In the genomic region with DNA sequence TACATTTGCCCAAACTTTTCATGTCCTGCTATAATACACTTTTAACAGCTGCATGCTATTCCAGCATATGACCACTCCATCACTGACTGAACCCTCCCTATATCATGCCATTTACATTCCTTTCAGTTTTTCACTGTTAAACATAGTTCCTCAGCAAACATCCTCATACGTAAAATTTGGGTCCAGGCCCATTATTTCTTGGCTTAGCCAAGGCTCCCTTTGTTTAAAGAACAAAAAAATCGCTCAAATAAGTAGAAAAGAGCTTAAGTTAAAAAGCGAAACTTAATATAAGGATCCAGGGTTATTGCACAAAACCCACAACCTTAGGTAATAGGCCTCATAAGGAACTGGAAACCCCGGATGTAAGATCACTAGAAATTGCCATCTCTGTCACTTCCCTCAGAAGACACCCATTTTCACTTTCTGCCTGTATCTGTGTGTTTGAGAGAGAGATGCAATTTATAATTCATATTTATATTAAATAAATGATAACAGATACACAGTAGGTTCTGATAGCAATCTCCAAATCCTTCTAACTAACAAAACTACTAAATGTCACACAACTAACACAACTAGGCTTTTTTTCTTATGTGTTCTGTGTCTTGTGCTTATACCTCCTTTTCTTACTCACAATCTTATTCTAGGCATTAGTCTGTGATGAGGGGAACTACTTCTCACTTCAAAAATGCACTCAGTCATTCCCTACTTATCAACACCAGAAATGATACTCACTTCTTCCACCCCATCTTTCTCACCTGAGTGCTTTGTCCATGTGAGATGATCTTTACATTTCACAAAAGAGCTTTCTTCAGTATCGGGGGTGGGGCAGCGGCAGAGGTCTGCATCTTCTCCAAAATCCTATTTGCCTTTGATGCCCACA, we compare ENCODE assay signal across 14 cellular contexts. TPM values are rescaled to one million over a fixed set of nuclear protein-coding genes. Genes with fewer than 3 reads are reported as not detected.
A peak's percentile ranks its signal among the peaks of the same experiment; 100 is the strongest.
DNase-seq lines count a peak whose midpoint lies in the region; ATAC-seq lines count a peak whose summit lies in the region.
"Had no signal": no experiment of that assay in that cellular context is flagged by ENCODE, and none has a peak within 500 bp of the region (broad histone marks: within the 10 kb centered on the region; RNA-seq: fewer than 3 reads in every experiment).

No MANE protein-coding gene starts in this region.

- no peak overlapping the region for H3K27ac ChIP-seq in mesendoderm (ENCODE audit: low read depth, low read length)
- H3K27ac ChIP-seq: BLaER1 had no signal

- no peak overlapping the region for H2BK15ac ChIP-seq in mesendoderm (replicated peaks; ENCODE audit: low read depth)

- no peaks in the 10 kb centered on the region for H3K79me1 ChIP-seq in mesendoderm (ENCODE audit: low read length)

- intact Hi-C loops in activated CD4-positive, alpha-beta memory T cell treated with anti-CD3 and anti-CD28 coated beads for 36 hours (cut with micrococcal nuclease) = no loop called here

- H4K8ac ChIP-seq in mesendoderm (ENCODE audit: low read depth, low read length) = no peak overlapping the region

- H4K5ac ChIP-seq in mesendoderm (ENCODE audit: low read length) = no peak overlapping the region

- H3K23ac ChIP-seq in mesendoderm (ENCODE audit: low read length) = no peak overlapping the region

- CTCF ChIA-PET in activated CD4-positive, alpha-beta memory T cell treated with anti-CD3 and anti-CD28 coated beads for 36 hours (lab: Charles Lee) = no interaction called here

- H3K4ac ChIP-seq in mesendoderm (ENCODE audit: low read depth, low read length) = no peak overlapping the region

- no peaks in the 10 kb centered on the region for H3K36me3 Mint-ChIP-seq in activated CD4-positive, alpha-beta memory T cell treated with anti-CD3 and anti-CD28 coated beads for 36 hours

- H3K4me3 Mint-ChIP-seq in activated CD4-positive, alpha-beta memory T cell treated with anti-CD3 and anti-CD28 coated beads for 36 hours = no peak overlapping the region
- H3K4me3 Mint-ChIP-seq: central memory CD8-positive, alpha-beta T cell had no signal

- H3K9ac ChIP-seq in mesendoderm (ENCODE audit: low read length) = no peak overlapping the region
- H3K9ac ChIP-seq: BLaER1 had no signal

- no peaks in the 10 kb centered on the region for H3K4me1 ChIP-seq in mesendoderm (ENCODE audit: control insufficient read depth, low read depth, low read length)
- H3K4me1 ChIP-seq: BLaER1 had no signal

- H3K27me3 Mint-ChIP-seq in activated CD4-positive, alpha-beta memory T cell treated with anti-CD3 and anti-CD28 coated beads for 36 hours = peaks cover 6% of the 10 kb centered on the region

- no peak overlapping the region for H3K18ac ChIP-seq in mesendoderm (ENCODE audit: low read length)

- no peak overlapping the region for H3K4me3 ChIP-seq in Jurkat, Clone E6-1 (ENCODE audit: low read length)
- H3K4me3 ChIP-seq in mesendoderm (ENCODE audit: low read length) = no peak overlapping the region
- H3K4me3 ChIP-seq: BLaER1, hepatocyte, smooth muscle cell had no signal

- no CpG with 5 or more reads among the region's 6 CpGs for WGBS in mesendoderm (ENCODE audit: extremely low coverage, insufficient coverage, low lambda C conversion rate)

- H3K79me2 ChIP-seq in mesendoderm (ENCODE audit: control insufficient read depth, insufficient read depth, low read length) = no peaks in the 10 kb centered on the region
- H3K79me2 ChIP-seq: hepatocyte had no signal

- no peak overlapping the region for H2BK120ac ChIP-seq in mesendoderm (ENCODE audit: low read depth, low read length)

- H3K4me1 Mint-ChIP-seq in activated CD4-positive, alpha-beta memory T cell treated with anti-CD3 and anti-CD28 coated beads for 36 hours (ENCODE audit: low read depth) = no peaks in the 10 kb centered on the region
- H3K4me1 Mint-ChIP-seq: central memory CD8-positive, alpha-beta T cell had no signal

- no peak overlapping the region for H3K4me2 ChIP-seq in mesendoderm (ENCODE audit: low read length)
- H3K4me2 ChIP-seq: BLaER1, hepatocyte, smooth muscle cell had no signal

- H2BK5ac ChIP-seq in mesendoderm (ENCODE audit: low read length) = no peak overlapping the region

- peak; percentile 29 for DNase-seq in Jurkat, Clone E6-1 (ENCODE audit: low read depth, low spot score)
- DNase-seq in SKM-1 treated with dmso at 0.1 percent for 144 hours (lab: John Stamatoyannopoulos, UW; ENCODE audit: unreplicated experiment) (peak; percentile 89), mesendoderm (no peak), RPMI8226 (no peak), NCI-H1048 (lab: John Stamatoyannopoulos, UW) (no peak)
- DNase-seq in activated CD4-positive, alpha-beta memory T cell treated with anti-CD3 and anti-CD28 coated beads for 36 hours = no peak
- DNase-seq: activated CD8-positive, alpha-beta memory T cell treated with anti-CD3 and anti-CD28 coated beads, Interleukin-2, amount 50 U/mL, for 48 hours; NCI-H146 had no signal

- no peaks in the 10 kb centered on the region for H3K9me3 Mint-ChIP-seq in activated CD4-positive, alpha-beta memory T cell treated with anti-CD3 and anti-CD28 coated beads for 36 hours
- H3K9me3 Mint-ChIP-seq: central memory CD8-positive, alpha-beta T cell had no signal

- H3K56ac ChIP-seq in mesendoderm (ENCODE audit: low read length) = peak overlapping the region; percentile 22

- no peak overlapping the region for H2AK5ac ChIP-seq in mesendoderm (ENCODE audit: low read length)

- H3K27ac Mint-ChIP-seq in activated CD4-positive, alpha-beta memory T cell treated with anti-CD3 and anti-CD28 coated beads for 36 hours = no peak overlapping the region

- no peaks in the 10 kb centered on the region for H3K36me3 ChIP-seq in mesendoderm (ENCODE audit: control insufficient read depth, insufficient read depth, low read length)
- H3K36me3 ChIP-seq: BLaER1 had no signal

- H3K27me3 ChIP-seq in mesendoderm (ENCODE audit: insufficient read depth, low read length, poor library complexity) = no peaks in the 10 kb centered on the region
- H3K27me3 ChIP-seq: BLaER1, hepatocyte had no signal

- POLR2A ChIA-PET in activated CD4-positive, alpha-beta memory T cell treated with anti-CD3 and anti-CD28 coated beads for 36 hours (lab: Charles Lee) = no interaction called here

- peak; percentile 47 for ATAC-seq in GM21367 (IDR thresholded peaks at IDR 0.05; ENCODE audit: unreplicated experiment)
- ATAC-seq in GM19397 (IDR thresholded peaks at IDR 0.05; ENCODE audit: unreplicated experiment) = no peak

RNA-seq across cellular contexts. Expression of gene FAM241A, which starts 59.9 kb away (rescaled TPM):
- 0.80 TPM for polyA plus RNA-seq in Jurkat, Clone E6-1 (2012; ENCODE audit: insufficient read depth, insufficient read length)
- polyA plus RNA-seq in mesendoderm (2013, experiment 1 of 2) = 0.39 TPM
- 0.43 TPM for polyA plus RNA-seq in mesendoderm (2013, experiment 2 of 2)
- 1 to 10 TPM; 3.1 to 3.5 TPM for total RNA-seq in activated CD4-positive, alpha-beta memory T cell treated with anti-CD3 and anti-CD28 coated beads for 36 hours

Comparison
In these comparisons a context has a peak if more than half of its experiments do, and no peak if none do; other contexts are left out.
1. DNase-seq: peak in Jurkat, Clone E6-1 (single experiment) and SKM-1 treated with dmso at 0.1 percent for 144 hours (single experiment); none in mesendoderm (single experiment), activated CD4-positive, alpha-beta memory T cell treated with anti-CD3 and anti-CD28 coated beads for 36 hours (single experiment), RPMI8226 (single experiment) and NCI-H1048 (single experiment).